ENCODE assay signal across 16 cellular contexts in genomic region chr1:41681331-41682136, GRCh38.
DNase-seq lines count a peak whose midpoint lies in the region; ATAC-seq and TF ChIP-seq lines count a peak whose summit lies in the region.
"Had no signal": no experiment of that assay in that cellular context is flagged by ENCODE, and none has a peak within 500 bp of the region (broad histone marks: within the 10 kb centered on the region; RNA-seq: fewer than 3 reads in every experiment).

No MANE protein-coding gene starts in this region.

- no peak for TF ChIP-seq CTCF in foreskin keratinocyte (conservative IDR thresholded peaks at IDR 0.05)
- TF ChIP-seq CTCF in spleen (IDR thresholded peaks at IDR 0.05 in 8 of 11, conservative IDR thresholded peaks at IDR 0.05 in 3 of 11), result no peak
- no peak for TF ChIP-seq CTCF in CD4-positive, alpha-beta T cell (IDR thresholded peaks at IDR 0.05)

- H3K4me1 ChIP-seq in foreskin keratinocyte (peaks cover 35% of the 10 kb centered on the region), spleen (peaks cover 34 to 69% (median 60%) of the 10 kb centered on the region in 6 donors)

- peak overlapping the region; percentile 20 for H3K27ac Mint-ChIP-seq in activated CD8-positive, alpha-beta memory T cell treated with anti-CD3 and anti-CD28 coated beads, Interleukin-2, amount 10 ng/mL, durations not matched to agents 7 days and 5 days
- H3K27ac Mint-ChIP-seq in CD4-positive, alpha-beta T cell, result no peak overlapping the region
- H3K27ac Mint-ChIP-seq: activated CD4-positive, alpha-beta T cell treated with anti-CD3 and anti-CD28 coated beads, Interleukin-2, amount 10 ng/mL, durations not matched to agents 7 days and 5 days had no signal

- H3K9me3 ChIP-seq in spleen, result no peaks in the 10 kb centered on the region
- no peaks in the 10 kb centered on the region for H3K9me3 ChIP-seq in CD4-positive, alpha-beta T cell (ENCODE audit: control insufficient read depth, low read length)
- H3K9me3 ChIP-seq: upper lobe of right lung had no signal

- no peak for TF ChIP-seq POLR2A in spleen (IDR thresholded peaks at IDR 0.05)

- DNase-seq in activated CD8-positive, alpha-beta memory T cell treated with anti-CD3 and anti-CD28 coated beads, Interleukin-2, amount 10 ng/mL, durations not matched to agents 7 days and 5 days, result no peak
- no peak for DNase-seq in activated CD8-positive, alpha-beta memory T cell treated with anti-CD3 and anti-CD28 coated beads, Interleukin-2, amount 50 U/mL, for 4 hours
- DNase-seq in T1000 (lab: John Stamatoyannopoulos, UW), result peak; percentile 41
- DNase-seq in foreskin keratinocyte, result no peak
- peak; percentile 58 for DNase-seq in spleen
- DNase-seq in NCI-H1105 treated with DMSO at 0.1 percent for 48 hours (lab: John Stamatoyannopoulos, UW), result no peak
- no peak for DNase-seq in CD4-positive, alpha-beta T cell
- DNase-seq: activated CD4-positive, alpha-beta T cell treated with anti-CD3 and anti-CD28 coated beads, Interleukin-2, amount 10 ng/mL, durations not matched to agents 7 days and 5 days; activated naive CD8-positive, alpha-beta T cell treated with anti-CD3 and anti-CD28 coated beads, Interleukin-2, amount 10 ng/mL, durations not matched to agents 7 days and 5 days; AML-193; naive B cell; NCI-H1092 had no signal

- H3K4me1 Mint-ChIP-seq in activated CD8-positive, alpha-beta memory T cell treated with anti-CD3 and anti-CD28 coated beads, Interleukin-2, amount 10 ng/mL, durations not matched to agents 7 days and 5 days, result peaks cover 95% of the 10 kb centered on the region
- peaks cover 59% of the 10 kb centered on the region for H3K4me1 Mint-ChIP-seq in CD4-positive, alpha-beta T cell (ENCODE audit: low read depth)

- POLR2A ChIA-PET in CD4-positive, alpha-beta T cell (lab: Charles Lee), result interaction anchor here (3.3 kb wide), 1 partner anchor 8 kb away, joined by 29 read pairs; no protein-coding TSS in a partner anchor

- H3K4me3 ChIP-seq in spleen, result no peak overlapping the region
- H3K4me3 ChIP-seq: skin epidermis, upper lobe of right lung had no signal

- no peaks in the 10 kb centered on the region for H3K36me3 Mint-ChIP-seq in activated CD8-positive, alpha-beta memory T cell treated with anti-CD3 and anti-CD28 coated beads, Interleukin-2, amount 10 ng/mL, durations not matched to agents 7 days and 5 days
- H3K36me3 Mint-ChIP-seq in CD4-positive, alpha-beta T cell (ENCODE audit: low read depth), result no peaks in the 10 kb centered on the region
- H3K36me3 Mint-ChIP-seq: naive B cell had no signal

- no peak for ATAC-seq in activated CD8-positive, alpha-beta memory T cell treated with anti-CD3 and anti-CD28 coated beads, Interleukin-2, amount 10 ng/mL, durations not matched to agents 7 days and 5 days
- ATAC-seq in foreskin keratinocyte, result peak; percentile 11
- ATAC-seq in CD4-positive, alpha-beta T cell (ENCODE audit: poor library complexity), result no peak
- no peak for ATAC-seq in GM18498 (IDR thresholded peaks at IDR 0.05; ENCODE audit: unreplicated experiment)
- ATAC-seq: SK-N-SH treated with all-trans-retinoic acid at 6 μM for 48 hours, upper lobe of right lung had no signal

- no peaks in the 10 kb centered on the region for H3K36me3 ChIP-seq in spleen
- H3K36me3 ChIP-seq: upper lobe of right lung had no signal

- no peaks in the 10 kb centered on the region for H3K9me3 Mint-ChIP-seq in activated CD8-positive, alpha-beta memory T cell treated with anti-CD3 and anti-CD28 coated beads, Interleukin-2, amount 10 ng/mL, durations not matched to agents 7 days and 5 days (ENCODE audit: low read depth)
- no peaks in the 10 kb centered on the region for H3K9me3 Mint-ChIP-seq in CD4-positive, alpha-beta T cell
- H3K9me3 Mint-ChIP-seq: activated CD4-positive, alpha-beta T cell treated with anti-CD3 and anti-CD28 coated beads, Interleukin-2, amount 10 ng/mL, durations not matched to agents 7 days and 5 days; activated naive CD8-positive, alpha-beta T cell treated with anti-CD3 and anti-CD28 coated beads, Interleukin-2, amount 10 ng/mL, durations not matched to agents 7 days and 5 days; naive B cell had no signal

- H3K27ac ChIP-seq in foreskin keratinocyte (no peak overlapping the region), spleen (no peak overlapping the region)
- no peak overlapping the region for H3K27ac ChIP-seq in CD4-positive, alpha-beta T cell (ENCODE audit: low read depth, low read length)
- H3K27ac ChIP-seq: upper lobe of right lung had no signal

- intact Hi-C loops in spleen (cut with DNase I; ENCODE audit: low total_unique reads), result no loop called here
- intact Hi-C loops in CD4-positive, alpha-beta T cell (cut with DNase I, micrococcal nuclease), result no loop called here

- no peaks in the 10 kb centered on the region for H3K27me3 Mint-ChIP-seq in activated CD8-positive, alpha-beta memory T cell treated with anti-CD3 and anti-CD28 coated beads, Interleukin-2, amount 10 ng/mL, durations not matched to agents 7 days and 5 days
- H3K27me3 Mint-ChIP-seq in CD4-positive, alpha-beta T cell, result no peaks in the 10 kb centered on the region
- H3K27me3 Mint-ChIP-seq: activated CD4-positive, alpha-beta T cell treated with anti-CD3 and anti-CD28 coated beads, Interleukin-2, amount 10 ng/mL, durations not matched to agents 7 days and 5 days; activated naive CD8-positive, alpha-beta T cell treated with anti-CD3 and anti-CD28 coated beads, Interleukin-2, amount 10 ng/mL, durations not matched to agents 7 days and 5 days; naive B cell had no signal

- WGBS in spleen, 5 donors, result 80 to 85% (median 84%) methylated on average over 11 to 12 of the region's 12 CpGs

- CTCF ChIA-PET in activated CD8-positive, alpha-beta memory T cell treated with anti-CD3 and anti-CD28 coated beads, Interleukin-2, amount 10 ng/mL, durations not matched to agents 7 days and 5 days (lab: Charles Lee), result interaction anchor here (0.9 to 4.7 kb wide), 3 partner anchors 9 to 14 kb away, joined by 3 to 32 read pairs (median 4); no protein-coding TSS in a partner anchor
- CTCF ChIA-PET in CD4-positive, alpha-beta T cell (lab: Charles Lee), result no interaction called here

- no peak overlapping the region for H3K4me3 Mint-ChIP-seq in activated CD8-positive, alpha-beta memory T cell treated with anti-CD3 and anti-CD28 coated beads, Interleukin-2, amount 10 ng/mL, durations not matched to agents 7 days and 5 days
- no peak overlapping the region for H3K4me3 Mint-ChIP-seq in CD4-positive, alpha-beta T cell
- H3K4me3 Mint-ChIP-seq: activated CD4-positive, alpha-beta T cell treated with anti-CD3 and anti-CD28 coated beads, Interleukin-2, amount 10 ng/mL, durations not matched to agents 7 days and 5 days; activated naive CD8-positive, alpha-beta T cell treated with anti-CD3 and anti-CD28 coated beads, Interleukin-2, amount 10 ng/mL, durations not matched to agents 7 days and 5 days; naive B cell had no signal

- H3K27me3 ChIP-seq in foreskin keratinocyte, result no peaks in the 10 kb centered on the region
- no peaks in the 10 kb centered on the region for H3K27me3 ChIP-seq in spleen (replicated peaks in 1 of 7)
- no peaks in the 10 kb centered on the region for H3K27me3 ChIP-seq in CD4-positive, alpha-beta T cell (ENCODE audit: control insufficient read depth, insufficient read depth, low read length)
- H3K27me3 ChIP-seq: upper lobe of right lung had no signal

Comparison
In these comparisons a context has a peak if more than half of its experiments do, and no peak if none do; other contexts are left out.
1. DNase-seq: peak in T1000 (single experiment) and spleen (single experiment); none in activated CD8-positive, alpha-beta memory T cell treated with anti-CD3 and anti-CD28 coated beads, Interleukin-2, amount 10 ng/mL, durations not matched to agents 7 days and 5 days (single experiment), activated CD8-positive, alpha-beta memory T cell treated with anti-CD3 and anti-CD28 coated beads, Interleukin-2, amount 50 U/mL, for 4 hours (single experiment), foreskin keratinocyte (0 of 2), NCI-H1105 treated with DMSO at 0.1 percent for 48 hours (single experiment) and CD4-positive, alpha-beta T cell (0 of 10).